12 cellular contexts compared by ENCODE assay signal in the genomic region with DNA sequence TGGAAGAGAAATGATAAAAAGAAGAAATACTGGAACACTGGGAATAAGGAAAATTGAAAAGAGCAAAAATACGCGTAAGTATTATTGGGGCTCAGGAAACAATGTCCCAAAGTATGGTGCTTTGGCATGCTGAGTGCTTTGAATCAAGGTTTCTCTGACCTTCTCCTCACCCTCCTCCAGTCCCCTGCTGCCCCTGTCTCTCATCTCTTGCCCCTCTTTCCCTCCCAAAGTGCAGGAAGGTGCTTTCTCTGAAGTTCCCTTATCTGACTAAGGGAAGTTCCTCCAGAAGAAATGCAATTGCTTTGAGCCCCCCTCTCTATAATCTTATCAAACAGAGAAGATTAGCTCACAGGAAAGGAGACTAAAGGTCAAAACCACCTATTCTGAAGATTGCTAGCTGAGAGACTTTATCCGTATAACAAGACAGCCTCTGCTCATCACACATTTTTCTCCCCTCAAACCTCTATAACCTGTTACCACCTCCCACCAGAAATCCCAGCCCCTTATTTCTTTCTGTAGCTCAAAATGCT.
DNase-seq lines count a peak whose midpoint lies in the region; ATAC-seq and TF ChIP-seq lines count a peak whose summit lies in the region.
"Had no signal": no experiment of that assay in that cellular context is flagged by ENCODE, and none has a peak within 500 bp of the region (broad histone marks: within the 10 kb centered on the region; RNA-seq: fewer than 3 reads in every experiment).

No MANE protein-coding gene starts in this region.

- no peak overlapping the region for H4K8ac ChIP-seq in mesendoderm (ENCODE audit: low read depth, low read length)

- no peak overlapping the region for H3K56ac ChIP-seq in mesendoderm (ENCODE audit: low read length)

- no CpG with 5 or more reads among the region's 3 CpGs for WGBS in mesendoderm (ENCODE audit: extremely low coverage, insufficient coverage, low lambda C conversion rate)
- 87 to 93% methylated on average over 3 of the region's 3 CpGs for WGBS in transverse colon (ENCODE audit: low coverage in 1 of 2), 2 donors

- peak overlapping the region; percentile 42 for H3K4me3 Mint-ChIP-seq in Caco-2 (ENCODE audit: unreplicated experiment)
- H3K4me3 Mint-ChIP-seq in activated CD8-positive, alpha-beta T cell treated with anti-CD3 and anti-CD28 coated beads, Interleukin-2, amount 10 ng/mL, durations not matched to agents 7 days and 5 days, result peak overlapping the region; percentile 85

- H3K27me3 ChIP-seq in Caco-2 (replicated peaks; ENCODE audit: control insufficient read depth, insufficient read depth, low read length), result no peaks in the 10 kb centered on the region
- H3K27me3 ChIP-seq in HUES6 (ENCODE audit: control insufficient read depth, insufficient read depth, low read length), result no peaks in the 10 kb centered on the region
- no peaks in the 10 kb centered on the region for H3K27me3 ChIP-seq in mesendoderm (ENCODE audit: insufficient read depth, low read length, poor library complexity)
- H3K27me3 ChIP-seq in transverse colon, result no peaks in the 10 kb centered on the region
- H3K27me3 ChIP-seq: testis had no signal

- no peaks in the 10 kb centered on the region for H3K27me3 Mint-ChIP-seq in Caco-2 (ENCODE audit: insufficient read depth, unreplicated experiment)
- no peaks in the 10 kb centered on the region for H3K27me3 Mint-ChIP-seq in activated CD8-positive, alpha-beta T cell treated with anti-CD3 and anti-CD28 coated beads, Interleukin-2, amount 10 ng/mL, durations not matched to agents 7 days and 5 days (ENCODE audit: low read depth)

- peaks cover 44% of the 10 kb centered on the region for H3K4me1 ChIP-seq in Caco-2
- peaks cover 43% of the 10 kb centered on the region for H3K4me1 ChIP-seq in HUES6 (ENCODE audit: control insufficient read depth, insufficient read depth, low read length)
- peaks cover 3% of the 10 kb centered on the region for H3K4me1 ChIP-seq in mesendoderm (ENCODE audit: control insufficient read depth, low read depth, low read length)
- H3K4me1 ChIP-seq in transverse colon, result no peaks in the 10 kb centered on the region
- H3K4me1 ChIP-seq: testis had no signal

- ATAC-seq in activated CD8-positive, alpha-beta T cell treated with anti-CD3 and anti-CD28 coated beads, Interleukin-2, amount 10 ng/mL, durations not matched to agents 7 days and 5 days, result peak; percentile 60
- ATAC-seq in HG03457 (IDR thresholded peaks at IDR 0.05; ENCODE audit: unreplicated experiment) (no peak), HG03135 (IDR thresholded peaks at IDR 0.05; ENCODE audit: unreplicated experiment) (no peak)
- ATAC-seq: left cardiac atrium had no signal

- peak overlapping the region; percentile 12 for H3K4ac ChIP-seq in mesendoderm (ENCODE audit: low read depth, low read length)

- H3K9ac ChIP-seq in HUES6 (ENCODE audit: low read length) (no peak overlapping the region), mesendoderm (ENCODE audit: low read length) (no peak overlapping the region)

- intact Hi-C loops in Caco-2 (cut with micrococcal nuclease; ENCODE audit: unreplicated experiment) (loop anchor here (1.0 kb wide), 1 partner anchor 14 kb away; no protein-coding TSS in a partner anchor), transverse colon (cut with DNase I; ENCODE audit: low total_unique reads) (no loop called here)

- CTCF ChIA-PET in Caco-2 (lab: Charles Lee), result no interaction called here
- CTCF ChIA-PET in activated CD8-positive, alpha-beta T cell treated with anti-CD3 and anti-CD28 coated beads, Interleukin-2, amount 10 ng/mL, durations not matched to agents 7 days and 5 days (lab: Charles Lee), result no interaction called here

- no peaks in the 10 kb centered on the region for H3K79me2 ChIP-seq in mesendoderm (ENCODE audit: control insufficient read depth, insufficient read depth, low read length)

- H3K36me3 ChIP-seq in Caco-2 (ENCODE audit: control insufficient read depth, insufficient read depth, low read length), result no peaks in the 10 kb centered on the region
- no peaks in the 10 kb centered on the region for H3K36me3 ChIP-seq in HUES6 (ENCODE audit: control insufficient read depth, insufficient read depth, low read length)
- no peaks in the 10 kb centered on the region for H3K36me3 ChIP-seq in mesendoderm (ENCODE audit: control insufficient read depth, insufficient read depth, low read length)
- H3K36me3 ChIP-seq in transverse colon, result no peaks in the 10 kb centered on the region

- no TSS peak for BruUV-seq in Caco-2 (replicated peaks; lab: Mats Ljungman, UMichigan)

- H3K27ac Mint-ChIP-seq in Caco-2 (ENCODE audit: unreplicated experiment), result peak overlapping the region; percentile 60
- peak overlapping the region; percentile 96 for H3K27ac Mint-ChIP-seq in activated CD8-positive, alpha-beta T cell treated with anti-CD3 and anti-CD28 coated beads, Interleukin-2, amount 10 ng/mL, durations not matched to agents 7 days and 5 days

- no peak overlapping the region for H2BK15ac ChIP-seq in mesendoderm (replicated peaks; ENCODE audit: low read depth)

- in situ Hi-C loops in transverse colon (cut with MboI; ENCODE audit: low pct_ligation_motif_present in 1 of 4, low pct_unique_long_range_greater_than_20kb in 1 of 4, low sequenced_read_pairs in 3 of 4), result no loop called here

- no peak overlapping the region for H3K18ac ChIP-seq in mesendoderm (ENCODE audit: low read length)

- H3K4me1 Mint-ChIP-seq in Caco-2 (ENCODE audit: low read depth, unreplicated experiment), result peaks cover 39% of the 10 kb centered on the region
- peaks cover 38% of the 10 kb centered on the region for H3K4me1 Mint-ChIP-seq in activated CD8-positive, alpha-beta T cell treated with anti-CD3 and anti-CD28 coated beads, Interleukin-2, amount 10 ng/mL, durations not matched to agents 7 days and 5 days (ENCODE audit: low read depth)

- peak in 1 of 2 experiments; percentile 16 for DNase-seq in Caco-2
- peak; percentile 22 for DNase-seq in activated CD8-positive, alpha-beta T cell treated with anti-CD3 and anti-CD28 coated beads, Interleukin-2, amount 10 ng/mL, durations not matched to agents 7 days and 5 days
- peak; percentile 89 for DNase-seq in mesendoderm
- DNase-seq in transverse colon, result no peak
- DNase-seq: left cardiac atrium, NCI-H1105, NCI-H345, RPMI8226, testis had no signal

- H2BK5ac ChIP-seq in mesendoderm (ENCODE audit: low read length), result no peak overlapping the region

- H3K23ac ChIP-seq in mesendoderm (ENCODE audit: low read length), result no peak overlapping the region

- H3K27ac ChIP-seq in HUES6 (ENCODE audit: low read depth, low read length) (peak overlapping the region; percentile 75), mesendoderm (ENCODE audit: low read depth, low read length) (peak overlapping the region; percentile 57), transverse colon (no peak overlapping the region)
- H3K27ac ChIP-seq: testis had no signal

- no peak overlapping the region for H2BK120ac ChIP-seq in mesendoderm (ENCODE audit: low read depth, low read length)

- no peak for TF ChIP-seq EP300 in transverse colon (IDR thresholded peaks at IDR 0.05; ENCODE audit: low read depth)

- no peak overlapping the region for H3K4me3 ChIP-seq in Caco-2 (ENCODE audit: low read depth, low read length)
- no peak overlapping the region for H3K4me3 ChIP-seq in HUES6 (ENCODE audit: low read depth, low read length)
- H3K4me3 ChIP-seq in mesendoderm (ENCODE audit: low read length), result no peak overlapping the region
- no peak overlapping the region for H3K4me3 ChIP-seq in transverse colon
- H3K4me3 ChIP-seq: testis had no signal

- no peaks in the 10 kb centered on the region for H3K9me3 Mint-ChIP-seq in Caco-2 (ENCODE audit: unreplicated experiment)
- no peaks in the 10 kb centered on the region for H3K9me3 Mint-ChIP-seq in activated CD8-positive, alpha-beta T cell treated with anti-CD3 and anti-CD28 coated beads, Interleukin-2, amount 10 ng/mL, durations not matched to agents 7 days and 5 days (ENCODE audit: insufficient read depth)

- no peak overlapping the region for H2AK5ac ChIP-seq in mesendoderm (ENCODE audit: low read length)

- H3K9me3 ChIP-seq in Caco-2 (no peaks in the 10 kb centered on the region), HUES6 (ENCODE audit: control insufficient read depth, insufficient read depth, low read depth, low read length) (no peaks in the 10 kb centered on the region), transverse colon (no peaks in the 10 kb centered on the region)
- H3K9me3 ChIP-seq: testis had no signal

- POLR2A ChIA-PET in Caco-2 (lab: Charles Lee), result no interaction called here
- POLR2A ChIA-PET in activated CD8-positive, alpha-beta T cell treated with anti-CD3 and anti-CD28 coated beads, Interleukin-2, amount 10 ng/mL, durations not matched to agents 7 days and 5 days (lab: Charles Lee), result no interaction called here

- H3K79me1 ChIP-seq in mesendoderm (ENCODE audit: low read length), result no peaks in the 10 kb centered on the region

- TF ChIP-seq POLR2A in transverse colon (IDR thresholded peaks at IDR 0.05), result no peak

- no peak for TF ChIP-seq CTCF in Caco-2 (IDR thresholded peaks at IDR 0.05; ENCODE audit: insufficient read depth in 1 of 2, low read depth in 1 of 2, low read length in 1 of 2, severe bottlenecking in 1 of 2, unreplicated experiment in 1 of 2)
- no peak for TF ChIP-seq CTCF in transverse colon (IDR thresholded peaks at IDR 0.05)

- no peak overlapping the region for H4K5ac ChIP-seq in mesendoderm (ENCODE audit: low read length)

- H3K4me2 ChIP-seq in mesendoderm (ENCODE audit: low read length), result no peak overlapping the region

- peaks cover 15% of the 10 kb centered on the region for H3K36me3 Mint-ChIP-seq in Caco-2 (ENCODE audit: insufficient read depth, unreplicated experiment)
- peaks cover 20% of the 10 kb centered on the region for H3K36me3 Mint-ChIP-seq in activated CD8-positive, alpha-beta T cell treated with anti-CD3 and anti-CD28 coated beads, Interleukin-2, amount 10 ng/mL, durations not matched to agents 7 days and 5 days (ENCODE audit: low read depth)

Comparison
In these comparisons a context has a peak if more than half of its experiments do, and no peak if none do; other contexts are left out.
1. H3K27ac ChIP-seq: peak in HUES6 (single experiment) and mesendoderm (single experiment); none in transverse colon (0 of 4).